8 cellular contexts compared by ENCODE assay signal in genomic region chr2:155250800-155251199, GRCh38.
DNase-seq lines count a peak whose midpoint lies in the region; ATAC-seq and TF ChIP-seq lines count a peak whose summit lies in the region.
"Had no signal": no experiment of that assay in that cellular context is flagged by ENCODE, and none has a peak within 500 bp of the region (broad histone marks: within the 10 kb centered on the region; RNA-seq: fewer than 3 reads in every experiment).

No MANE protein-coding gene starts in this region.

- no peaks in the 10 kb centered on the region for H3K36me3 Mint-ChIP-seq in mesothelial cell of epicardium

- H3K36me3 ChIP-seq in tibial nerve: no peaks in the 10 kb centered on the region
- H3K36me3 ChIP-seq: SJSA1 had no signal

- no peaks in the 10 kb centered on the region for H3K27me3 Mint-ChIP-seq in mesothelial cell of epicardium (ENCODE audit: low read depth)

- H3K27me3 ChIP-seq in tibial nerve: no peaks in the 10 kb centered on the region
- H3K27me3 ChIP-seq: SJSA1 had no signal

- H3K27ac ChIP-seq in tibial nerve: no peak overlapping the region
- H3K27ac ChIP-seq: SJSA1 had no signal

- WGBS in tibial nerve, 2 donors: 10 to 20% methylated on average over 2 of the region's 2 CpGs

- H3K27ac Mint-ChIP-seq in mesothelial cell of epicardium: no peak overlapping the region

- ATAC-seq in GM18520 (IDR thresholded peaks at IDR 0.05; ENCODE audit: unreplicated experiment): peak; percentile 83
- peak; percentile 81 for ATAC-seq in HG02588 (IDR thresholded peaks at IDR 0.05; ENCODE audit: unreplicated experiment)

- TF ChIP-seq EP300 in tibial nerve (IDR thresholded peaks at IDR 0.05): no peak

- DNase-seq in NCI-H2171 treated with DMSO at 0.1 percent for 48 hours (lab: John Stamatoyannopoulos, UW) (peak; percentile 58), glomerular endothelial cell (ENCODE audit: extremely low read depth, low read depth, low spot score) (peak; percentile 4), tibial nerve (ENCODE audit: low spot score in 2 of 2) (no peak), mesothelial cell of epicardium (ENCODE audit: low spot score in 2 of 2, unreplicated experiment in 2 of 2) (no peak)
- DNase-seq in stimulated activated CD4-positive, alpha-beta T cell treated with anti-CD3 and anti-CD28 coated beads, Interleukin-4, amount 100 ng/mL, for 1 hour: no peak

- TF ChIP-seq POLR2A in tibial nerve (IDR thresholded peaks at IDR 0.05): no peak

- no peaks in the 10 kb centered on the region for H3K9me3 ChIP-seq in tibial nerve

- no peaks in the 10 kb centered on the region for H3K4me1 ChIP-seq in tibial nerve
- H3K4me1 ChIP-seq: SJSA1 had no signal

- TF ChIP-seq CTCF in tibial nerve (IDR thresholded peaks at IDR 0.05) (no peak), mesothelial cell of epicardium (IDR thresholded peaks at IDR 0.05; ENCODE audit: unreplicated experiment) (no peak)

- no peaks in the 10 kb centered on the region for H3K4me1 Mint-ChIP-seq in mesothelial cell of epicardium

- no peak overlapping the region for H3K4me3 ChIP-seq in tibial nerve
- H3K4me3 ChIP-seq: SJSA1 had no signal

- H3K4me3 Mint-ChIP-seq in mesothelial cell of epicardium: no peak overlapping the region

- H3K9me3 Mint-ChIP-seq in mesothelial cell of epicardium: peaks cover 5% of the 10 kb centered on the region

Comparison
In these comparisons a context has a peak if more than half of its experiments do, and no peak if none do; other contexts are left out.
1. DNase-seq: peak in NCI-H2171 treated with DMSO at 0.1 percent for 48 hours (single experiment) and glomerular endothelial cell (single experiment); none in stimulated activated CD4-positive, alpha-beta T cell treated with anti-CD3 and anti-CD28 coated beads, Interleukin-4, amount 100 ng/mL, for 1 hour (single experiment), tibial nerve (0 of 2) and mesothelial cell of epicardium (0 of 2).